In genomic region chr18:26090130-26091046, GRCh38 we compare ENCODE assay signal across 8 cellular contexts. TPM values are rescaled to one million over a fixed set of nuclear protein-coding genes. Genes with fewer than 3 reads are reported as not detected.
DNase-seq lines count a peak whose midpoint lies in the region; ATAC-seq, FAIRE-seq and TF ChIP-seq lines count a peak whose summit lies in the region.

TSS of gene SS18 (minus strand) at chr18:26090613. CDS start at chr18:26090569, 44 bp downstream.

- intact Hi-C loops in mucosa of descending colon (cut with DNase I, micrococcal nuclease) = loop anchor here in 1 of 2 donors (10.0 kb wide), 1 partner anchor 134 kb away; the partner anchor contains the start of gene TAF4B

- no peaks in the 10 kb centered on the region for H3K36me3 ChIP-seq in mucosa of descending colon (ENCODE audit: low read depth)

- H3K9me3 ChIP-seq in mucosa of descending colon = no peaks in the 10 kb centered on the region

- TF ChIP-seq CTCF in D721Med (IDR thresholded peaks at IDR 0.05; ENCODE audit: insufficient read depth, missing control alignments) = no peak
- TF ChIP-seq CTCF in epithelial cell of esophagus (IDR thresholded peaks at IDR 0.05; ENCODE audit: insufficient read depth, low read depth, low read length, missing control alignments) = no peak
- TF ChIP-seq CTCF in mucosa of descending colon (IDR thresholded peaks at IDR 0.05) = no peak

- H3K4me1 ChIP-seq in mucosa of descending colon (ENCODE audit: low read depth) = peaks cover 16% of the 10 kb centered on the region

- DNase-seq in D721Med (ENCODE audit: insufficient read length, low spot score) (peak; percentile 87), HuH-7 (ENCODE audit: low spot score) (peak; percentile 73), OCI-M1 (lab: John Stamatoyannopoulos, UW) (peak; percentile 98), activated T-cell treated with anti-CD3 and anti-CD28 coated beads for 4 hours (peak; percentile 76), epithelial cell of esophagus (ENCODE audit: low read depth) (peak; percentile 94), mucosa of descending colon (peak; percentile 94 to 96 (median 95))
- DNase-seq in stimulated activated CD8-positive, alpha-beta memory T cell treated with anti-CD3 and anti-CD28 coated beads, Interleukin-4, amount 100 ng/mL, for 24 hours (ENCODE audit: low read depth) = peak; percentile 88

- ATAC-seq in GM21515 (IDR thresholded peaks at IDR 0.05; ENCODE audit: unreplicated experiment) (peak; percentile 75), mucosa of descending colon (peak; percentile 96)

- H3K4me3 ChIP-seq in epithelial cell of esophagus (ENCODE audit: low read length) (peak within 1 kb of the TSS; percentile 82), mucosa of descending colon (peak within 1 kb of the TSS; percentile 60)

- FAIRE-seq in D721Med (lab: Jason Lieb, UNC) = no peak

RNA-seq across cellular contexts. Expression of gene SS18, which starts in this region (rescaled TPM):
- 10 to 100 TPM; 45.5 to 61.8 (median 55.7) TPM for total RNA-seq in mucosa of descending colon

Comparison
In these comparisons a context has a peak if more than half of its experiments do, and no peak if none do; other contexts are left out.
1. Peak in every context shown above with its lines: DNase-seq, ATAC-seq and H3K4me3 ChIP-seq.